In the genomic region with DNA sequence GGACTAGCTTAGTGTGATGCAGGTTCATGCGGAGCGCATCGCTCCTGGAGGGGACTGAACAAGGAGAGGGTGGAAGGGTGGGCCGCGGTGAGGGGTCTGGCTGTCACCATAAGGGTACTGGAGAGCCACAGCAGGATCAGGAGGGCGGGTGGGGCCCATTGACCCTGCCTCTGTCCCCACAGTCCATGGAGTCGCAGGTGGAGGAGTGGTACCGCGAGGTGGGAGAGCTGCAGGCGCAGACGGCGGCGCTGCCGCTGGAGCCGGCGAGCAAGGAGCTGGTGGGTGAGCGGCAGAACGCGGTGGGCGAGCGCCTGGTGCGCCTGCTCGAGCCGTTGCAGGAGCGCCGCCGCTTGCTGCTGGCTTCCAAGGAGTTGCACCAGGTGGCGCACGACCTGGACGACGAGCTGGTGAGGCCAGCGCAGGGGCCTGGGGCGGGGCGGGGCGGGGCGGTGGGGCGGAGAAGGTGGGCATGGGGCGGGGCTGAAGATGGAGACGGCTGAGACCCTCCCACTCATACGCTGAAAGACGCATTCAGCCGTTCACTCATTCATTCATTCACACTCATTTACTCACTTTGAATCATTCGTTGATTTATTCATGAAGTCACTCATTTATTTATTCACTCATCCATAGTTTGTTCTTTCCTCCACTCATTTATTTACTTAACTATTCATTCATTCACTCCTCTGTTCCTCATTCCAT, we compare ENCODE assay signal across 8 cellular contexts. TPM values are rescaled to one million over a fixed set of nuclear protein-coding genes. Genes with fewer than 3 reads are reported as not detected.
DNase-seq lines count a peak whose midpoint lies in the region; ATAC-seq, FAIRE-seq and TF ChIP-seq lines count a peak whose summit lies in the region.

No MANE protein-coding gene starts in this region.

- no peak overlapping the region for H3K4me3 ChIP-seq in CD8-positive, alpha-beta memory T cell (ENCODE audit: low read length)
- no peak overlapping the region for H3K4me3 ChIP-seq in astrocyte (ENCODE audit: insufficient read depth, low read depth, low read length)

- no peaks in the 10 kb centered on the region for H3K36me3 ChIP-seq in CD8-positive, alpha-beta memory T cell (ENCODE audit: insufficient read depth, low read length)
- H3K36me3 ChIP-seq in astrocyte (ENCODE audit: insufficient read depth, low read length), result no peaks in the 10 kb centered on the region

- ATAC-seq in GM21515 (IDR thresholded peaks at IDR 0.05; ENCODE audit: unreplicated experiment), result no peak

- peaks cover 0 to 5% (median 2%) of the 10 kb centered on the region in 5 donors for H3K9me3 Mint-ChIP-seq in CD8-positive, alpha-beta memory T cell
- H3K9me3 Mint-ChIP-seq in IgD-negative memory B cell (peaks cover 0 to 3% (median 2%) of the 10 kb centered on the region in 3 donors), astrocyte (ENCODE audit: unreplicated experiment) (peaks cover 3% of the 10 kb centered on the region)

- DNase-seq in CD8-positive, alpha-beta memory T cell, result peak; percentile 50 to 77 (median 60)
- DNase-seq in T-helper 2 cell, result peak; percentile 36 to 70 (median 66)
- DNase-seq in astrocyte (ENCODE audit: low read depth), result peak; percentile 27
- peak; percentile 94 for DNase-seq in islet precursor cell
- peak; percentile 20 to 61 (median 40) for DNase-seq in stimulated activated CD4-positive, alpha-beta T cell treated with anti-CD3 and anti-CD28 coated beads, TNF-alpha, amount 100 ng/mL, for 1 hour (ENCODE audit: low read depth in 3 of 3, low spot score in 1 of 3)
- no peak for DNase-seq in medulla oblongata (ENCODE audit: extremely low spot score)

- no peak overlapping the region for H3K27ac Mint-ChIP-seq in CD8-positive, alpha-beta memory T cell
- H3K27ac Mint-ChIP-seq in IgD-negative memory B cell, result no peak overlapping the region
- H3K27ac Mint-ChIP-seq in astrocyte (ENCODE audit: unreplicated experiment), result no peak overlapping the region

- H3K4me1 Mint-ChIP-seq in CD8-positive, alpha-beta memory T cell, result peaks cover 6 to 9% (median 7%) of the 10 kb centered on the region in 3 donors
- H3K4me1 Mint-ChIP-seq in IgD-negative memory B cell (peaks cover 0 to 8% (median 4%) of the 10 kb centered on the region in 3 donors), astrocyte (ENCODE audit: low read depth, unreplicated experiment) (no peaks in the 10 kb centered on the region)

- H3K9ac ChIP-seq in astrocyte (ENCODE audit: low read length), result no peak overlapping the region

- peaks cover 23% of the 10 kb centered on the region for H3K27me3 ChIP-seq in CD8-positive, alpha-beta memory T cell (ENCODE audit: insufficient read depth, low read length, poor library complexity, severe bottlenecking)
- peaks cover 16% of the 10 kb centered on the region for H3K27me3 ChIP-seq in astrocyte (ENCODE audit: insufficient read depth, low read length)

- no peaks in the 10 kb centered on the region for H3K79me2 ChIP-seq in astrocyte (ENCODE audit: insufficient read depth, low read length)

- H3K4me1 ChIP-seq in CD8-positive, alpha-beta memory T cell (ENCODE audit: insufficient read depth, low read length), result no peaks in the 10 kb centered on the region
- no peaks in the 10 kb centered on the region for H3K4me1 ChIP-seq in astrocyte (ENCODE audit: insufficient read depth, low read length)

- H3K4me2 ChIP-seq in astrocyte (ENCODE audit: low read length), result peak overlapping the region; percentile 39

- H3K27me3 Mint-ChIP-seq in CD8-positive, alpha-beta memory T cell, result peaks cover 26 to 63% of the 10 kb centered on the region in 2 donors
- H3K27me3 Mint-ChIP-seq in IgD-negative memory B cell (peaks cover 40% of the 10 kb centered on the region), astrocyte (ENCODE audit: low read depth, unreplicated experiment) (peaks cover 52% of the 10 kb centered on the region)

- no peak overlapping the region for H3K27ac ChIP-seq in CD8-positive, alpha-beta memory T cell (ENCODE audit: low read depth, low read length)
- H3K27ac ChIP-seq in astrocyte (ENCODE audit: low read depth, low read length), result no peak overlapping the region

- CTCF ChIA-PET in CD8-positive, alpha-beta memory T cell (lab: Charles Lee), result interaction anchor here (0.6 to 2.3 kb wide), 10 partner anchors 14 to 86 kb away, joined by 3 to 13 read pairs (median 4); partner anchors contain the start of genes BLVRB and LTBP4

- H2AFZ ChIP-seq in astrocyte (ENCODE audit: low read depth, low read length), result no peak overlapping the region

- H3K9me3 ChIP-seq in CD8-positive, alpha-beta memory T cell (ENCODE audit: low read length), result no peaks in the 10 kb centered on the region
- H3K9me3 ChIP-seq in astrocyte (ENCODE audit: insufficient read depth, low read depth, low read length), result no peaks in the 10 kb centered on the region

- TF ChIP-seq CTCF in astrocyte (IDR thresholded peaks at IDR 0.05; ENCODE audit: insufficient read depth, low read depth, low read length), result no peak

- POLR2A ChIA-PET in CD8-positive, alpha-beta memory T cell (lab: Charles Lee), result no interaction called here

- no peaks in the 10 kb centered on the region for H4K20me1 ChIP-seq in astrocyte (ENCODE audit: insufficient read depth, low read length)

- H3K36me3 Mint-ChIP-seq in CD8-positive, alpha-beta memory T cell, result peaks cover 0 to 16% (median 3%) of the 10 kb centered on the region in 3 donors
- peaks cover 2% of the 10 kb centered on the region for H3K36me3 Mint-ChIP-seq in IgD-negative memory B cell
- H3K36me3 Mint-ChIP-seq in astrocyte (ENCODE audit: low read depth, unreplicated experiment), result peaks cover 1% of the 10 kb centered on the region

- FAIRE-seq in astrocyte (lab: Jason Lieb, UNC), result no peak

- peak overlapping the region in 3 of 7 donors; percentile 50 to 88 (median 50) for H3K4me3 Mint-ChIP-seq in CD8-positive, alpha-beta memory T cell
- H3K4me3 Mint-ChIP-seq in IgD-negative memory B cell, result peak overlapping the region in 3 of 4 donors; percentile 18 to 85 (median 48)
- no peak overlapping the region for H3K4me3 Mint-ChIP-seq in astrocyte (ENCODE audit: unreplicated experiment)

RNA-seq across cellular contexts. Expression of gene SHKBP1, which starts 27.5 kb away (rescaled TPM):
- 100 to 1,000 TPM; 103 to 104 TPM for total RNA-seq in CD8-positive, alpha-beta memory T cell
- polyA plus RNA-seq in CD8-positive, alpha-beta memory T cell, result 159 TPM
- polyA plus RNA-seq in IgD-negative memory B cell, result 210 TPM
- 56.3 and 60.4 TPM in 2 replicates for total RNA-seq in astrocyte

RNA-seq across cellular contexts. Expression of gene LTBP4, which starts 52.0 kb away (rescaled TPM):
- 100 to 1,000 TPM; 103 to 111 TPM for total RNA-seq in CD8-positive, alpha-beta memory T cell
- 40.0 TPM for polyA plus RNA-seq in CD8-positive, alpha-beta memory T cell
- polyA plus RNA-seq in IgD-negative memory B cell, result 22.1 TPM
- 46.9 and 63.5 TPM in 2 replicates for total RNA-seq in astrocyte
